9 cellular contexts compared by ENCODE assay signal in the genomic region with DNA sequence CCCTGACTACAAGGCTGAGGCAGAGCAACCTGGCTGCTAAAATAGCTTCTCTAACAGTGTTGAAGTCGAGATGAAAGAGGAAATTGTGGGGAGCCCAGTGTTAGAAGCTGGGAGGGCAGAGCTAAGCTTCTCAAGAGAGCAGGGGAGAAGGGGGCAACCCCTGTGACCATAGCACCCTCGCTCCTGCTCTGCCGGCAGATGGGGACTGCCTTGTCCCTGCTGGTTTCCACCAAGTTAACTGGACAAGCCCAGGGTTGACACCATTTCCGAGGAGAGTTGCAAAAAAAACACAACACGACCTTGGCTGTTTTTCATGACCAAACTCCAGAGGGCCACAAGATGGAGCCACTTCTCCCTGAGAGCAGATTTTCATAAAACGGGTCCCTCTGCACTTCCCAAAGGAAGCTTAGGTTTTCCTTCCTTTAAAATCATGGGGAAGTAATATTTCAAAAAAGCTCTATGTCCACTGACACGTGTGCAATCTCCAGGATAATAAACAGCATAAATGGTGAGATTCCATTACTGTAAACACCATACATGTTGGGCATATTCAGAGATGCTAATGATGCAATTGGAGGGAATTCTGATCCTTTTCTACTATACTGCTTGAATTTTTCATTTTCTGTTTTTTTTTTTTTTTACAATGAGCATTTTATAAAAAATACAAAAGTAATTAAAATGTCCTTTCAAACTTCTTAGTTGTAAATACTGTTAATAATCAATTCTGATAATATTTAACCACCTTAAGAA.
DNase-seq lines count a peak whose midpoint lies in the region; ATAC-seq lines count a peak whose summit lies in the region.
"Had no signal": no experiment of that assay in that cellular context is flagged by ENCODE, and none has a peak within 500 bp of the region (broad histone marks: within the 10 kb centered on the region; RNA-seq: fewer than 3 reads in every experiment).

No MANE protein-coding gene starts in this region.

- DNase-seq in AG20443 (ENCODE audit: low spot score), result peak; percentile 54
- peak; percentile 9 to 68 for DNase-seq in SJCRH30
- DNase-seq in fibroblast of peridontal ligament (ENCODE audit: extremely low read depth), result peak; percentile 63
- peak; percentile 20 for DNase-seq in stimulated activated naive CD8-positive, alpha-beta T cell treated with anti-CD3 and anti-CD28 coated beads, Interleukin-15, Interleukin-2, amounts not matched to agents 100 U/mL and 50 U/mL, for 24 hours
- no peak for DNase-seq in NCI-H2227 treated with DMSO at 0.1 percent for 48 hours (lab: John Stamatoyannopoulos, UW)
- DNase-seq in aorta, result no peak
- DNase-seq: left cardiac atrium had no signal

- H3K4me3 ChIP-seq in SJCRH30, result no peak overlapping the region
- H3K4me3 ChIP-seq in aorta (ENCODE audit: low read length in 2 of 2), result no peak overlapping the region

- intact Hi-C loops in aorta (cut with DNase I), result no loop called here

- H3K4me1 ChIP-seq in SJCRH30 (no peaks in the 10 kb centered on the region), aorta (ENCODE audit: control insufficient read depth in 1 of 2, insufficient read depth in 2 of 2, low read length in 2 of 2) (no peaks in the 10 kb centered on the region)

- H3K27ac ChIP-seq in SJCRH30 (no peak overlapping the region), aorta (ENCODE audit: low read depth in 1 of 2, low read length in 2 of 2) (no peak overlapping the region)

- H3K36me3 ChIP-seq in SJCRH30, result peaks cover 9% of the 10 kb centered on the region; the same call in 1 of the 2 replicates
- H3K36me3 ChIP-seq in aorta (ENCODE audit: control insufficient read depth in 1 of 2, insufficient read depth in 2 of 2, low read length in 1 of 2), result peaks cover 5 to 6% of the 10 kb centered on the region in 2 donors

- WGBS in aorta, 2 donors, result 64 to 65% methylated on average over 7 of the region's 7 CpGs

- H3K27me3 ChIP-seq in SJCRH30 (no peaks in the 10 kb centered on the region), aorta (ENCODE audit: control insufficient read depth in 1 of 2, insufficient read depth in 2 of 2, low read length in 1 of 2) (no peaks in the 10 kb centered on the region)

- H3K9me3 ChIP-seq in SJCRH30 (replicated peaks), result no peaks in the 10 kb centered on the region
- no peaks in the 10 kb centered on the region for H3K9me3 ChIP-seq in aorta (ENCODE audit: control insufficient read depth, low read length)

- ATAC-seq in GM18511 (IDR thresholded peaks at IDR 0.05; ENCODE audit: unreplicated experiment) (peak; percentile 73), HG03159 (IDR thresholded peaks at IDR 0.05; ENCODE audit: unreplicated experiment) (no peak), aorta (ENCODE audit: low FRiP score) (no peak)
- ATAC-seq in stimulated activated naive CD8-positive, alpha-beta T cell treated with anti-CD3 and anti-CD28 coated beads, Interleukin-15, Interleukin-2, amounts not matched to agents 100 U/mL and 50 U/mL, for 24 hours, result no peak

Comparison
In these comparisons a context has a peak if more than half of its experiments do, and no peak if none do; other contexts are left out.
1. DNase-seq: peak in AG20443 (single experiment), SJCRH30 (2 of 2), fibroblast of peridontal ligament (single experiment) and stimulated activated naive CD8-positive, alpha-beta T cell treated with anti-CD3 and anti-CD28 coated beads, Interleukin-15, Interleukin-2, amounts not matched to agents 100 U/mL and 50 U/mL, for 24 hours (single experiment); none in NCI-H2227 treated with DMSO at 0.1 percent for 48 hours (single experiment) and aorta (0 of 2).